3 cellular contexts compared by ENCODE assay signal in the genomic region with DNA sequence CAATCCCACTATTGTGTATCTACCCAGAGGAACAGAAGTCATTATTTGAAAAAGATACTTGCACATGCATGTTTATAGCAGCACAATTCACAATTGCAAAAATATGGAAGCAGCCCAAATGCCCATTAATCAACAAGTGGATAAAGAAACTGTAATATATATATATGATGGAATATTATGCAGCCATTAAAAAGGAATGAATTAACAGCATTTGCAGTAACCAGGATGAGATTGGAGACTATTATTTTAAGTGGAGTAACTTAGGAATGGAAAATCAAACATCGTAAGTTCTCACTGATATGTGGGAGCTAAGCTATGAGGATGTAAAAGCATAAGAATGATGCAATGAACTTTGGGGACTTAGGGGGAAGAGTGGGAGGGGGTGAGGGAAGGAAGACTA.
TF ChIP-seq lines count a peak whose summit lies in the region.
"Not testable (repeated sequence)": the region's sequence is repeated elsewhere in the genome, so short reads cannot be mapped to it uniquely, and the experiment has no call there.

No MANE protein-coding gene starts in this region.

TF ChIP-seq in HEK293, 187 proteins besides CTCF, POLR2A, EP300 and RAD21:
- TF ChIP-seq ZNF146 (tag by site-specific recombination; IDR thresholded peaks at IDR 0.05): peak; percentile 35; the same call in 1 of the 2 replicates

TF ChIP-seq in K562, 482 proteins besides CTCF, POLR2A, EP300 and RAD21:
- TF ChIP-seq ADNP (tag; IDR thresholded peaks at IDR 0.05) (0 out of 2 replicates have a peak, but pooled peaks have one; percentile 31), ZNF146 (CRISPR knock-in tag; IDR thresholded peaks at IDR 0.05; ENCODE audit: unreplicated experiment) (peak; percentile 65), RBM25 (IDR thresholded peaks at IDR 0.05; ENCODE audit: low read depth, low read length, severe bottlenecking) (peak; percentile 51), BCOR (IDR thresholded peaks at IDR 0.05) (peak; percentile 45), ATF3 (IDR thresholded peaks at IDR 0.05) (peak; percentile 11; the same call in 1 of the 2 replicates)
- not testable (repeated sequence) for TF ChIP-seq ATF3 (CRISPR knock-in tag; conservative IDR thresholded peaks at IDR 0.05)

TF ChIP-seq in HepG2, 621 proteins besides CTCF, POLR2A, EP300 and RAD21:
- 0 out of 2 replicates have a peak, but pooled peaks have one; percentile 15 for TF ChIP-seq ATF7 (IDR thresholded peaks at IDR 0.05)
- TF ChIP-seq ATF7 (CRISPR knock-in tag; IDR thresholded peaks at IDR 0.05): not testable (repeated sequence)
